In genomic region chr19:10316229-10317044, GRCh38 we compare ENCODE assay signal across 8 cellular contexts. TPM values are rescaled to one million over a fixed set of nuclear protein-coding genes. Genes with fewer than 3 reads are reported as not detected.
DNase-seq lines count a peak whose midpoint lies in the region; ATAC-seq and TF ChIP-seq lines count a peak whose summit lies in the region.

No MANE protein-coding gene starts in this region.

- intact Hi-C loops in activated naive CD4-positive, alpha-beta T cell treated with anti-CD3 and anti-CD28 coated beads for 36 hours (cut with micrococcal nuclease), result loop anchor here (2.0 kb wide), 2 partner anchors 16 to 46 kb away; partner anchors contain the start of genes ICAM1 and RAVER1
- intact Hi-C loops in lower lobe of right lung (cut with DNase I), result no loop called here

- H3K27ac Mint-ChIP-seq in activated naive CD4-positive, alpha-beta T cell treated with anti-CD3 and anti-CD28 coated beads for 36 hours, result peak overlapping the region; percentile 83
- H3K27ac Mint-ChIP-seq in activated naive CD8-positive, alpha-beta T cell treated with anti-CD3 and anti-CD28 coated beads for 36 hours, result peak overlapping the region; percentile 82
- peak overlapping the region; percentile 52 for H3K27ac Mint-ChIP-seq in type B pancreatic cell

- H3K4me1 ChIP-seq in lower lobe of right lung, result peaks cover 16% of the 10 kb centered on the region

- ATAC-seq in lower lobe of right lung (peak; percentile 5 to 20), GM18861 (IDR thresholded peaks at IDR 0.05; ENCODE audit: unreplicated experiment) (no peak)

- H3K27me3 ChIP-seq in lower lobe of right lung (ENCODE audit: low read depth), result no peaks in the 10 kb centered on the region

- no peak overlapping the region for H3K27ac ChIP-seq in lower lobe of right lung

- H3K36me3 Mint-ChIP-seq in activated naive CD4-positive, alpha-beta T cell treated with anti-CD3 and anti-CD28 coated beads for 36 hours (ENCODE audit: low read depth), result peaks cover 17% of the 10 kb centered on the region
- peaks cover 18% of the 10 kb centered on the region for H3K36me3 Mint-ChIP-seq in activated naive CD8-positive, alpha-beta T cell treated with anti-CD3 and anti-CD28 coated beads for 36 hours
- peaks cover 11% of the 10 kb centered on the region for H3K36me3 Mint-ChIP-seq in type B pancreatic cell

- peaks cover 50% of the 10 kb centered on the region for H3K36me3 ChIP-seq in lower lobe of right lung

- H3K4me3 Mint-ChIP-seq in activated naive CD4-positive, alpha-beta T cell treated with anti-CD3 and anti-CD28 coated beads for 36 hours, result peak overlapping the region; percentile 89
- H3K4me3 Mint-ChIP-seq in activated naive CD8-positive, alpha-beta T cell treated with anti-CD3 and anti-CD28 coated beads for 36 hours, result peak overlapping the region; percentile 87
- peak overlapping the region; percentile 93 for H3K4me3 Mint-ChIP-seq in type B pancreatic cell

- TF ChIP-seq CTCF in lower lobe of right lung (IDR thresholded peaks at IDR 0.05) (no peak), type B pancreatic cell (conservative IDR thresholded peaks at IDR 0.05) (no peak)

- peaks cover 18% of the 10 kb centered on the region for H3K4me1 Mint-ChIP-seq in activated naive CD4-positive, alpha-beta T cell treated with anti-CD3 and anti-CD28 coated beads for 36 hours (ENCODE audit: low read depth)
- peaks cover 16% of the 10 kb centered on the region for H3K4me1 Mint-ChIP-seq in activated naive CD8-positive, alpha-beta T cell treated with anti-CD3 and anti-CD28 coated beads for 36 hours
- peaks cover 14% of the 10 kb centered on the region for H3K4me1 Mint-ChIP-seq in type B pancreatic cell (ENCODE audit: unreplicated experiment)

- H3K9me3 ChIP-seq in lower lobe of right lung, result no peaks in the 10 kb centered on the region

- H3K9me3 Mint-ChIP-seq in activated naive CD4-positive, alpha-beta T cell treated with anti-CD3 and anti-CD28 coated beads for 36 hours, result no peaks in the 10 kb centered on the region
- no peaks in the 10 kb centered on the region for H3K9me3 Mint-ChIP-seq in activated naive CD8-positive, alpha-beta T cell treated with anti-CD3 and anti-CD28 coated beads for 36 hours
- no peaks in the 10 kb centered on the region for H3K9me3 Mint-ChIP-seq in type B pancreatic cell

- no peak for DNase-seq in activated naive CD4-positive, alpha-beta T cell treated with anti-CD3 and anti-CD28 coated beads for 36 hours
- no peak for DNase-seq in activated naive CD4-positive, alpha-beta T cell (lab: John Stamatoyannopoulos, UW)
- no peak for DNase-seq in activated naive CD8-positive, alpha-beta T cell treated with anti-CD3 and anti-CD28 coated beads for 36 hours
- DNase-seq in lower lobe of right lung (no peak), type B pancreatic cell (ENCODE audit: extremely low spot score, unreplicated experiment) (no peak), GM19240 (ENCODE audit: insufficient read length, low spot score) (no peak), D341Med (ENCODE audit: low spot score) (no peak)

- peak overlapping the region; percentile 96 for H3K4me3 ChIP-seq in lower lobe of right lung

- H3K27me3 Mint-ChIP-seq in activated naive CD4-positive, alpha-beta T cell treated with anti-CD3 and anti-CD28 coated beads for 36 hours (ENCODE audit: low read depth), result no peaks in the 10 kb centered on the region
- no peaks in the 10 kb centered on the region for H3K27me3 Mint-ChIP-seq in activated naive CD8-positive, alpha-beta T cell treated with anti-CD3 and anti-CD28 coated beads for 36 hours
- no peaks in the 10 kb centered on the region for H3K27me3 Mint-ChIP-seq in type B pancreatic cell

- CTCF ChIA-PET in activated naive CD4-positive, alpha-beta T cell treated with anti-CD3 and anti-CD28 coated beads for 36 hours (lab: Charles Lee), result interaction anchor here (1.2 to 1.9 kb wide), 2 partner anchors 57 to 74 kb away, joined by 3 to 4 read pairs; no protein-coding TSS in a partner anchor

RNA-seq across cellular contexts. Expression of gene FDX2, which starts 0.6 kb away (rescaled TPM):
- total RNA-seq in activated naive CD4-positive, alpha-beta T cell treated with anti-CD3 and anti-CD28 coated beads for 36 hours, result 1 to 10 TPM; 9.5 to 9.7 TPM
- 10 to 100 TPM; 18.3 to 19.6 TPM for total RNA-seq in activated naive CD8-positive, alpha-beta T cell treated with anti-CD3 and anti-CD28 coated beads for 36 hours
- 16.8 TPM for total RNA-seq in lower lobe of right lung
- 18.8 and 23.3 TPM in 2 replicates for total RNA-seq in type B pancreatic cell (ENCODE audit: low replicate concordance)

RNA-seq across cellular contexts. Expression of gene ZGLP1, which starts 6.8 kb away (rescaled TPM):
- 1 to 10 TPM in 1 of 2 experiments, under 1 TPM in 1; 0.86 to 1.1 TPM for total RNA-seq in activated naive CD4-positive, alpha-beta T cell treated with anti-CD3 and anti-CD28 coated beads for 36 hours
- total RNA-seq in activated naive CD8-positive, alpha-beta T cell treated with anti-CD3 and anti-CD28 coated beads for 36 hours, result 1 to 10 TPM; 3.4 to 4.0 TPM
- total RNA-seq in lower lobe of right lung, result 6.2 TPM
- 5.5 and 17.0 TPM in 2 replicates for total RNA-seq in type B pancreatic cell (ENCODE audit: low replicate concordance)

RNA-seq across cellular contexts. Expression of gene RAVER1, which starts 16.9 kb away (rescaled TPM):
- total RNA-seq in activated naive CD4-positive, alpha-beta T cell treated with anti-CD3 and anti-CD28 coated beads for 36 hours, result 10 to 100 TPM; 63.0 to 69.0 TPM
- 100 to 1,000 TPM; 103 to 107 TPM for total RNA-seq in activated naive CD8-positive, alpha-beta T cell treated with anti-CD3 and anti-CD28 coated beads for 36 hours
- total RNA-seq in lower lobe of right lung (29.6 TPM), type B pancreatic cell (ENCODE audit: low replicate concordance) (42.5 and 48.4 TPM in 2 replicates)

RNA-seq across cellular contexts. Expression of gene ICAM3, which starts 23.0 kb away (rescaled TPM):
- total RNA-seq in activated naive CD4-positive, alpha-beta T cell treated with anti-CD3 and anti-CD28 coated beads for 36 hours, result 100 to 1,000 TPM; 109 to 114 TPM
- 10 to 100 TPM; 76.3 to 79.6 TPM for total RNA-seq in activated naive CD8-positive, alpha-beta T cell treated with anti-CD3 and anti-CD28 coated beads for 36 hours
- total RNA-seq in lower lobe of right lung (33.0 TPM), type B pancreatic cell (ENCODE audit: low replicate concordance) (5.8 and 8.2 TPM in 2 replicates)

RNA-seq across cellular contexts. Expression of gene ICAM5, which starts 26.7 kb away (rescaled TPM):
- under 1 TPM; 0.72 to 0.81 TPM for total RNA-seq in activated naive CD4-positive, alpha-beta T cell treated with anti-CD3 and anti-CD28 coated beads for 36 hours
- total RNA-seq in activated naive CD8-positive, alpha-beta T cell treated with anti-CD3 and anti-CD28 coated beads for 36 hours, result 1 to 10 TPM in 1 of 2 experiments, under 1 TPM in 1; 0.95 to 1.0 TPM
- total RNA-seq in lower lobe of right lung (15.3 TPM), type B pancreatic cell (ENCODE audit: low replicate concordance) (2.3 and 3.8 TPM in 2 replicates)
